9 cellular contexts compared by ENCODE assay signal in the genomic region with DNA sequence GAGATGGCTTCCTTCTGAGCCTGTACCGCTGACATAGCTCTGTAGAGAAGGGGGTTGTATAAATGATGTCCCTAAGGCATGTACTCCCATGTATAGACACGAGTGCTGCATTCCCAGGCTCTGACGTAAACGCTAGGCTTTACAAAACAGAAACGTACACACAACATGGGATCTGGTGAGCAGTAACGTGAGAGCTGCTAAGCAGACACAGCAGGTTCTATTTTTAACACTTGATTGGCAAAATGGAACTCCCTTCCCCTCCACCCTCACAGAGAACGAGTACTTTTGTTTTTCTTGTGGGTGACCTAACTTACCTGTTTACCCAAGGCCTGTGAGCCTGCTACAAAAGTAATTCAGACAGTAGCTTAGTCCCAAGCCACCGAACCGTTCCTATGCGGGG. TPM values are rescaled to one million over a fixed set of nuclear protein-coding genes. Genes with fewer than 3 reads are reported as not detected.
DNase-seq lines count a peak whose midpoint lies in the region; ATAC-seq and TF ChIP-seq lines count a peak whose summit lies in the region.
"Had no signal": no experiment of that assay in that cellular context is flagged by ENCODE, and none has a peak within 500 bp of the region (broad histone marks: within the 10 kb centered on the region; RNA-seq: fewer than 3 reads in every experiment).

No MANE protein-coding gene starts in this region.

- no peak overlapping the region for H3K9ac ChIP-seq in trophoblast cell (ENCODE audit: low read length)

- H3K9me3 ChIP-seq in gastroesophageal sphincter: no peaks in the 10 kb centered on the region
- no peaks in the 10 kb centered on the region for H3K9me3 ChIP-seq in trophoblast cell (ENCODE audit: insufficient read depth, low read depth, low read length)

- TF ChIP-seq CTCF in gastroesophageal sphincter (IDR thresholded peaks at IDR 0.05): no peak

- POLR2A ChIA-PET in T-cell (lab: Charles Lee): no interaction called here

- peak overlapping the region; percentile 54 for H3K4me2 ChIP-seq in trophoblast cell (ENCODE audit: low read length)

- H3K79me2 ChIP-seq in trophoblast cell (ENCODE audit: control insufficient read depth, insufficient read depth, low read length, poor library complexity): peaks cover 1% of the 10 kb centered on the region

- H2BK5ac ChIP-seq in trophoblast cell (ENCODE audit: low read depth, low read length, poor library complexity): peak overlapping the region; percentile 29

- H3K9me3 Mint-ChIP-seq in T-cell: no peaks in the 10 kb centered on the region

- H3K27ac ChIP-seq in gastroesophageal sphincter (peak overlapping the region; percentile 10 to 74 (median 69)), trophoblast cell (ENCODE audit: low read depth, low read length) (peak overlapping the region; percentile 67)
- H3K27ac ChIP-seq: HL-60 had no signal

- peaks cover 0 to 18% (median 0%) of the 10 kb centered on the region in 3 donors for H3K4me1 ChIP-seq in gastroesophageal sphincter
- peaks cover 25 to 30% of the 10 kb centered on the region in 2 experiments for H3K4me1 ChIP-seq in trophoblast cell (ENCODE audit: control insufficient read depth in 1 of 2, insufficient read depth in 2 of 2, low read length in 2 of 2)

- H3K27ac Mint-ChIP-seq in T-cell: peak overlapping the region; percentile 83 to 92

- peak overlapping the region; percentile 27 for H2BK120ac ChIP-seq in trophoblast cell (ENCODE audit: insufficient read depth, low read length, poor library complexity)

- H4K12ac ChIP-seq in trophoblast cell (ENCODE audit: low read depth, low read length): no peak overlapping the region

- ATAC-seq in T-cell (replicated peaks in 1 of 4): peak in 1 of 4 experiments; percentile 42
- ATAC-seq in gastroesophageal sphincter: peak; percentile 77
- ATAC-seq in HG03097 (IDR thresholded peaks at IDR 0.05; ENCODE audit: low FRiP score, unreplicated experiment): no peak
- no peak for ATAC-seq in GM18867 (IDR thresholded peaks at IDR 0.05; ENCODE audit: unreplicated experiment)
- no peak for ATAC-seq in GM21717 (IDR thresholded peaks at IDR 0.05; ENCODE audit: unreplicated experiment)

- no peak overlapping the region for H3K18ac ChIP-seq in trophoblast cell (ENCODE audit: low read length)

- no peak overlapping the region for H3K4me3 ChIP-seq in gastroesophageal sphincter
- H3K4me3 ChIP-seq in trophoblast cell (ENCODE audit: low read depth, low read length): no peak overlapping the region

- peaks cover 48% of the 10 kb centered on the region for H3K36me3 Mint-ChIP-seq in T-cell

- 13 to 42% methylated on average over 9 of the region's 10 CpGs for WGBS in gastroesophageal sphincter (ENCODE audit: low coverage in 1 of 2), 2 donors
- no CpG with 5 or more reads among the region's 10 CpGs for WGBS in trophoblast cell (ENCODE audit: extremely low coverage, insufficient coverage, insufficient read length)

- TF ChIP-seq POLR2A in gastroesophageal sphincter (IDR thresholded peaks at IDR 0.05): no peak

- no peak overlapping the region for H2BK12ac ChIP-seq in trophoblast cell (ENCODE audit: low read length)

- no peak overlapping the region for H2AFZ ChIP-seq in trophoblast cell (ENCODE audit: insufficient read depth, low read length, poor library complexity)

- peak overlapping the region; percentile 16 for H4K91ac ChIP-seq in trophoblast cell (ENCODE audit: low read depth, low read length)

- no peak overlapping the region for H3K4ac ChIP-seq in trophoblast cell (ENCODE audit: low read depth, low read length)

- no peak overlapping the region for H2AK5ac ChIP-seq in trophoblast cell (ENCODE audit: low read length)

- peak; percentile 49 for DNase-seq in DMS153 (lab: John Stamatoyannopoulos, UW)
- DNase-seq in T-cell: no peak
- peak; percentile 47 to 66 for DNase-seq in trophoblast cell
- DNase-seq in Kasumi-1 (lab: John Stamatoyannopoulos, UW): no peak

- no peaks in the 10 kb centered on the region for H3K27me3 ChIP-seq in gastroesophageal sphincter
- H3K27me3 ChIP-seq in trophoblast cell (ENCODE audit: insufficient read depth, low read length): no peaks in the 10 kb centered on the region

- H3K27me3 Mint-ChIP-seq in T-cell: no peaks in the 10 kb centered on the region

- H3K4me3 Mint-ChIP-seq in T-cell: peak overlapping the region in 1 of 3 donors; percentile 53

- no peak for TF ChIP-seq EP300 in gastroesophageal sphincter (IDR thresholded peaks at IDR 0.05)

- H3K4me1 Mint-ChIP-seq in T-cell: peaks cover 18 to 27% (median 20%) of the 10 kb centered on the region in 3 donors

- H3K23ac ChIP-seq in trophoblast cell (ENCODE audit: low read length): no peak overlapping the region

- CTCF ChIA-PET in T-cell (lab: Charles Lee): no interaction called here

- H3K79me1 ChIP-seq in trophoblast cell (ENCODE audit: low read length): peaks cover 8% of the 10 kb centered on the region

- H3K36me3 ChIP-seq in gastroesophageal sphincter (peaks cover 0 to 63% of the 10 kb centered on the region in 2 donors), trophoblast cell (ENCODE audit: control insufficient read depth in 1 of 2, insufficient read depth in 2 of 2, low read length in 2 of 2) (peaks cover 17 to 19% of the 10 kb centered on the region in 2 experiments)

- no peak overlapping the region for H4K8ac ChIP-seq in trophoblast cell (ENCODE audit: low read depth, low read length)

- no peak overlapping the region for H3K14ac ChIP-seq in trophoblast cell (ENCODE audit: low read length)

RNA-seq across cellular contexts. Expression of a gene that starts 36.0 kb away (rescaled TPM):
- total RNA-seq in T-cell (10 to 100 TPM in 4 of 5 donors, 1 to 10 TPM in 1; 7.5 to 22.5 (median 20.4) TPM), gastroesophageal sphincter (10 to 100 TPM; 30.5 to 55.1 (median 40.3) TPM)
- 4.4 and 4.6 TPM in 2 replicates for polyA plus RNA-seq in trophoblast cell (2013)

RNA-seq across cellular contexts. Expression of a gene that starts 51.3 kb away (rescaled TPM):
- total RNA-seq in T-cell: 10 to 100 TPM; 14.3 to 26.1 (median 22.6) TPM
- 10 to 100 TPM; 21.8 to 33.3 (median 27.8) TPM for total RNA-seq in gastroesophageal sphincter
- 14.7 and 15.2 TPM in 2 replicates for polyA plus RNA-seq in trophoblast cell (2013)

Comparison
In these comparisons a context has a peak if more than half of its experiments do, and no peak if none do; other contexts are left out.
1. DNase-seq: peak in DMS153 (single experiment) and trophoblast cell (2 of 2); none in T-cell (0 of 34) and Kasumi-1 (0 of 2).